30 cellular contexts compared by ENCODE assay signal in the genomic region with DNA sequence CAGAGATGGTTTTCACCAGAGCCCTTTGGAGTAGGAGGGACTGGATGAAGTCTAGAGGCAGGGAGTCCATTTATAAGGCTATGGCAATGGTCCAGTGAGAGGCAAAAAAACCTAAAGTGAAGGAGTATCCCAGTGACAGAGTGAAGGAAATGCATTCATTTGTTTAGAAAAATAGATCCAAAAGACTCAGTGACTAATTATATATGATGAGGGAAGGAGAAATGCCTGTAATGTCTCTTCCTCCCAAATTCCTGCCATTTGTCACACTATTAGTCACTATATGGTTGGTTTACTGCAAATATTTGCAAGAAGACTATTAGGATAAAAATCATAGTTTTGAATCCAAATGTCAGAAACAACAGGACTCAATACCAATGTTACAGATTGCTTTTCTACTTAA.
A peak's percentile ranks its signal among the peaks of the same experiment; 100 is the strongest.
DNase-seq lines count a peak whose midpoint lies in the region; ATAC-seq, FAIRE-seq and TF ChIP-seq lines count a peak whose summit lies in the region.
"Had no signal": no experiment of that assay in that cellular context is flagged by ENCODE, and none has a peak within 500 bp of the region (broad histone marks: within the 10 kb centered on the region; RNA-seq: fewer than 3 reads in every experiment).

No MANE protein-coding gene starts in this region.

- no peak overlapping the region for H2BK12ac ChIP-seq in mesenchymal stem cell (ENCODE audit: low read length in 2 of 2)

- no peaks in the 10 kb centered on the region for H3K9me1 ChIP-seq in endothelial cell of umbilical vein (replicated peaks; ENCODE audit: control insufficient read depth, extremely low read depth, insufficient read depth, low read length)

- BruUV-seq in PC-3 (replicated peaks; lab: Mats Ljungman, UMichigan) (no TSS peak), endothelial cell of umbilical vein (replicated peaks; lab: Mats Ljungman, UMichigan) (no TSS peak)

- H3K79me1 ChIP-seq in mesenchymal stem cell (replicated peaks; ENCODE audit: low read length, poor library complexity, severe bottlenecking): peaks cover 17% of the 10 kb centered on the region

- peak overlapping the region; percentile 69 for H2BK15ac ChIP-seq in mesenchymal stem cell (ENCODE audit: low read depth, poor library complexity, severe bottlenecking)

- CTCF ChIA-PET in PC-3 (lab: Charles Lee) (no interaction called here), endothelial cell of umbilical vein (lab: Charles Lee) (interaction anchor here (0.9 to 1.9 kb wide), 4 partner anchors 11 to 104 kb away, joined by 4 to 6 read pairs (median 4); a partner anchor contains a TSS)

- peaks cover 37% of the 10 kb centered on the region for H3K4me1 ChIP-seq in PC-3 (ENCODE audit: insufficient read depth, low read length)
- peaks cover 73% of the 10 kb centered on the region for H3K4me1 ChIP-seq in endothelial cell of umbilical vein (ENCODE audit: control insufficient read depth, extremely low read depth, insufficient read depth, low read length)
- peaks cover 7% of the 10 kb centered on the region for H3K4me1 ChIP-seq in mesenchymal stem cell (ENCODE audit: control insufficient read depth, insufficient read depth, low read depth, low read length)
- H3K4me1 ChIP-seq: psoas muscle had no signal

- H3K27me3 ChIP-seq in PC-3 (ENCODE audit: low read length) (no peaks in the 10 kb centered on the region), endothelial cell of umbilical vein (ENCODE audit: control insufficient read depth in 2 of 2, insufficient read depth in 2 of 2, low read length in 2 of 2) (no peaks in the 10 kb centered on the region), mesenchymal stem cell (ENCODE audit: control insufficient read depth in 1 of 2, insufficient read depth in 1 of 2, low read length in 2 of 2) (no peaks in the 10 kb centered on the region)
- H3K27me3 ChIP-seq: adrenal gland, dorsolateral prefrontal cortex had no signal

- H3K36me3 ChIP-seq in PC-3 (ENCODE audit: low read depth, low read length) (no peaks in the 10 kb centered on the region), endothelial cell of umbilical vein (ENCODE audit: control insufficient read depth in 2 of 2, extremely low read depth in 1 of 2, insufficient read depth in 2 of 2, low read length in 2 of 2) (no peaks in the 10 kb centered on the region), mesenchymal stem cell (ENCODE audit: control insufficient read depth in 1 of 2, insufficient read depth in 2 of 2, low read depth in 1 of 2, low read length in 2 of 2) (no peaks in the 10 kb centered on the region)
- H3K36me3 ChIP-seq: adrenal gland, thoracic aorta had no signal

- H3K9me2 ChIP-seq in PC-3 (replicated peaks; ENCODE audit: low read length): no peaks in the 10 kb centered on the region

- no peak overlapping the region for H4K91ac ChIP-seq in mesenchymal stem cell (ENCODE audit: low read length)

- DNase-seq in ELR (ENCODE audit: low read depth): peak; percentile 78
- DNase-seq in PC-3: peak; percentile 87
- peak; percentile 59 for DNase-seq in endothelial cell of umbilical vein (ENCODE audit: low read depth, low spot score)
- peak; percentile 72 for DNase-seq in mesenchymal stem cell
- DNase-seq in NCI-H1436 (lab: John Stamatoyannopoulos, UW): no peak
- DNase-seq in MV-4-11 (lab: John Stamatoyannopoulos, UW): no peak
- DNase-seq in HuH-7.5 (ENCODE audit: low spot score): no peak
- no peak for DNase-seq in DMS 273 (lab: John Stamatoyannopoulos, UW; ENCODE audit: unreplicated experiment)
- DNase-seq: activated CD4-positive, alpha-beta T cell treated with anti-CD3 and anti-CD28 coated beads for 1 hour; activated CD8-positive, alpha-beta T cell treated with anti-CD3 and anti-CD28 coated beads, Interleukin-2, amount 10 ng/mL, durations not matched to agents 7 days and 5 days; activated gamma-delta T cell treated with Interleukin-2 at 50 U/mL for 16 hours; activated T-cell treated with anti-CD3 and anti-CD28 coated beads, Interleukin-2, amount 50 U/mL, for 1 hour; adrenal gland; CD4-positive, alpha-beta T cell; central memory CD4-positive, alpha-beta T cell; dorsolateral prefrontal cortex; GF-D8; kidney; NCI-H345; OCI-M1; psoas muscle; SHP77 treated with DMSO at 0.1 percent for 48 hours; stimulated activated CD4-positive, alpha-beta T cell treated with anti-CD3 and anti-CD28 coated beads, Interleukin-2, amount 100 ng/mL, for 48 hours; stimulated activated naive B cell treated with anti-CD40 and anti-IgM and Interleukin-4, amounts not matched to agents 10 μg/mL and 1 μg/mL and 100 μg/mL, for 72 hours; T-cell had no signal

- H2AFZ ChIP-seq in PC-3 (ENCODE audit: low read length) (no peak overlapping the region), endothelial cell of umbilical vein (ENCODE audit: low read depth, low read length) (no peak overlapping the region), mesenchymal stem cell (ENCODE audit: low read depth, low read length) (no peak overlapping the region)

- H3K4me2 ChIP-seq in PC-3 (ENCODE audit: low read length) (peak overlapping the region; percentile 73), endothelial cell of umbilical vein (ENCODE audit: insufficient read depth, low read length) (peak overlapping the region; percentile 48), mesenchymal stem cell (ENCODE audit: low read length, poor library complexity, severe bottlenecking) (no peak overlapping the region)

- peak overlapping the region in 1 of 2 experiments; percentile 70 for H3K18ac ChIP-seq in mesenchymal stem cell (ENCODE audit: low read depth in 1 of 2, low read length in 2 of 2)

- no peak overlapping the region for H2AK5ac ChIP-seq in mesenchymal stem cell (ENCODE audit: low read length, severe bottlenecking)

- no peaks in the 10 kb centered on the region for H3K9me3 ChIP-seq in PC-3 (ENCODE audit: low read length)
- H3K9me3 ChIP-seq in endothelial cell of umbilical vein (replicated peaks; ENCODE audit: control insufficient read depth, insufficient read depth, low read length): no peaks in the 10 kb centered on the region
- H3K9me3 ChIP-seq in mesenchymal stem cell (ENCODE audit: control insufficient read depth, low read length): no peaks in the 10 kb centered on the region
- H3K9me3 ChIP-seq: adrenal gland, psoas muscle, thoracic aorta had no signal

- H3K79me2 ChIP-seq in PC-3 (ENCODE audit: low read length): no peaks in the 10 kb centered on the region
- H3K79me2 ChIP-seq in endothelial cell of umbilical vein (ENCODE audit: control insufficient read depth, insufficient read depth, low read length): peaks cover 63% of the 10 kb centered on the region

- POLR2A ChIA-PET in PC-3 (lab: Charles Lee; ENCODE audit: unreplicated experiment): interaction anchor here (0.7 kb wide), 1 partner anchor 103 kb away, joined by 4 read pairs; no protein-coding TSS in a partner anchor
- POLR2A ChIA-PET in endothelial cell of umbilical vein (lab: Charles Lee): no interaction called here

- intact Hi-C loops in PC-3 (cut with micrococcal nuclease): loop anchor here (1.0 to 5.0 kb wide), 5 partner anchors 42 to 380 kb away; a partner anchor contains a TSS
- intact Hi-C loops in endothelial cell of umbilical vein (cut with micrococcal nuclease): no loop called here

- no peak overlapping the region for H3K23ac ChIP-seq in mesenchymal stem cell (ENCODE audit: low read length in 2 of 2)

- H4K20me1 ChIP-seq in PC-3 (ENCODE audit: low read length) (no peaks in the 10 kb centered on the region), endothelial cell of umbilical vein (replicated peaks; ENCODE audit: control insufficient read depth, extremely low read depth, insufficient read depth, low read length) (no peaks in the 10 kb centered on the region)

- H3K4me3 ChIP-seq in PC-3 (ENCODE audit: low read length) (peak overlapping the region; percentile 44; the same call in 1 of the 2 replicates), endothelial cell of umbilical vein (replicated peaks in 1 of 3; ENCODE audit: insufficient read depth in 1 of 3, low read depth in 1 of 3, low read length in 3 of 3) (no peak overlapping the region), mesenchymal stem cell (ENCODE audit: insufficient read depth in 1 of 2, low read depth in 1 of 2, low read length in 2 of 2) (no peak overlapping the region)
- H3K4me3 ChIP-seq: adrenal gland, dorsolateral prefrontal cortex, GM12878, lung, psoas muscle, skin epidermis, thoracic aorta had no signal

- dilution Hi-C loops in endothelial cell of umbilical vein (cut with MboI; ENCODE audit: extremely low pct_ligation_motif_present, low sequenced_read_pairs): no loop called here

- peak overlapping the region; percentile 91 for H3K27ac ChIP-seq in PC-3 (ENCODE audit: low read length)
- peak overlapping the region; percentile 51 for H3K27ac ChIP-seq in endothelial cell of umbilical vein (ENCODE audit: insufficient read depth, low read depth, low read length)
- peak overlapping the region; percentile 39 for H3K27ac ChIP-seq in mesenchymal stem cell (ENCODE audit: low read length, poor library complexity, severe bottlenecking)
- H3K27ac ChIP-seq: adrenal gland, dorsolateral prefrontal cortex, psoas muscle, skin epidermis, thoracic aorta had no signal

- H2BK120ac ChIP-seq in mesenchymal stem cell (ENCODE audit: low read depth, low read length): no peak overlapping the region

- no peak overlapping the region for H2BK5ac ChIP-seq in mesenchymal stem cell (ENCODE audit: low read depth, low read length, poor library complexity, severe bottlenecking)

- TF ChIP-seq POLR2A in endothelial cell of umbilical vein (IDR thresholded peaks at IDR 0.05; ENCODE audit: low read depth, low read length): no peak

- H3K4ac ChIP-seq in mesenchymal stem cell (ENCODE audit: low read depth in 1 of 2, low read length in 2 of 2): no peak overlapping the region

- H3K9ac ChIP-seq in PC-3 (ENCODE audit: low read length) (peak overlapping the region; percentile 59), endothelial cell of umbilical vein (replicated peaks; ENCODE audit: extremely low read depth, insufficient read depth, low read length) (peak overlapping the region; percentile 3), mesenchymal stem cell (ENCODE audit: low read length) (no peak overlapping the region)

- ATAC-seq in PC-3: peak; percentile 64
- ATAC-seq: activated CD8-positive, alpha-beta T cell treated with anti-CD3 and anti-CD28 coated beads, Interleukin-2, amount 10 ng/mL, durations not matched to agents 7 days and 5 days; GM12878; psoas muscle; stimulated activated naive B cell treated with anti-CD40 and anti-IgM and Interleukin-4, amounts not matched to agents 10 μg/mL and 1 μg/mL and 100 μg/mL, for 72 hours; T-cell had no signal

- no peak overlapping the region for H3K14ac ChIP-seq in mesenchymal stem cell (ENCODE audit: low read length in 2 of 2)

- FAIRE-seq in endothelial cell of umbilical vein (lab: Jason Lieb, UNC): peak; percentile 54
- FAIRE-seq: GM12878, kidney, TTC549 had no signal

- peak overlapping the region; percentile 80 for H4K8ac ChIP-seq in mesenchymal stem cell (ENCODE audit: low read length)

- TF ChIP-seq CTCF in PC-3 (conservative IDR thresholded peaks at IDR 0.05; ENCODE audit: low read depth, low read length) (no peak), endothelial cell of umbilical vein (IDR thresholded peaks at IDR 0.05; ENCODE audit: extremely low read depth in 1 of 2, insufficient read depth in 1 of 2, low read depth in 1 of 2, low read length in 2 of 2) (no peak)

- H3F3A ChIP-seq in PC-3 (ENCODE audit: low read length, unreplicated experiment): no peaks in the 10 kb centered on the region

TF ChIP-seq in endothelial cell of umbilical vein, 7 proteins besides CTCF, POLR2A, EP300 and RAD21 (continues in another document):
- no peak for TF ChIP-seq GATA2 (IDR thresholded peaks at IDR 0.05; ENCODE audit: insufficient read depth, insufficient read length, low read depth, low read length)

Comparison
In these comparisons a context has a peak if more than half of its experiments do, and no peak if none do; other contexts are left out.
1. DNase-seq: peak in ELR (single experiment), PC-3 (single experiment), endothelial cell of umbilical vein (single experiment) and mesenchymal stem cell (single experiment); none in NCI-H1436 (single experiment), MV-4-11 (single experiment), HuH-7.5 (single experiment) and DMS 273 (single experiment).
2. H3K27ac ChIP-seq: peak in every context shown above with its lines; median percentile 91 in PC-3; 51 in endothelial cell of umbilical vein; 39 in mesenchymal stem cell.